Comparison of ENCODE assay signal across 1 cellular context in genomic region chr14:33647385-33647786, GRCh38.
TF ChIP-seq lines count a peak whose summit lies in the region.

No MANE protein-coding gene starts in this region.

TF ChIP-seq in IMR-90, 13 proteins besides CTCF, POLR2A, EP300 and RAD21 (continued from another document):
- TF ChIP-seq USF2 (IDR thresholded peaks at IDR 0.05; ENCODE audit: low read depth, low read length): no peak
- TF ChIP-seq FOS (IDR thresholded peaks at IDR 0.05; ENCODE audit: low read depth, low read length): peak; percentile 58
